29 cellular contexts compared by ENCODE assay signal in genomic region chr5:167652690-167653089, GRCh38.
DNase-seq lines count a peak whose midpoint lies in the region; ATAC-seq, FAIRE-seq and TF ChIP-seq lines count a peak whose summit lies in the region.
"Had no signal": no experiment of that assay in that cellular context is flagged by ENCODE, and none has a peak within 500 bp of the region (broad histone marks: within the 10 kb centered on the region; RNA-seq: fewer than 3 reads in every experiment).

No MANE protein-coding gene starts in this region.

- peak overlapping the region; percentile 0; the same call in 1 of the 2 replicates for H3K27ac Mint-ChIP-seq in HFFc6
- H3K27ac Mint-ChIP-seq: CD4-positive, alpha-beta T cell; immature natural killer cell; natural killer cell treated with Interleukin-12 subunit alpha and Interleukin-12 subunit beta and Interleukin-15 and Interleukin-18, amount 100 ng/mL, for 72 hours had no signal

- no peak overlapping the region for H3K4me3 Mint-ChIP-seq in HFFc6
- H3K4me3 Mint-ChIP-seq: CD4-positive, alpha-beta T cell; central memory CD8-positive, alpha-beta T cell; immature natural killer cell; natural killer cell treated with Interleukin-12 subunit alpha and Interleukin-12 subunit beta and Interleukin-15 and Interleukin-18, amount 100 ng/mL, for 72 hours had no signal

- no peaks in the 10 kb centered on the region for H3K9me3 Mint-ChIP-seq in HFFc6
- H3K9me3 Mint-ChIP-seq: CD4-positive, alpha-beta T cell had no signal

- H3K4me1 Mint-ChIP-seq in HFFc6 (ENCODE audit: low read depth) = peaks cover 27% of the 10 kb centered on the region
- H3K4me1 Mint-ChIP-seq: central memory CD8-positive, alpha-beta T cell; immature natural killer cell had no signal

- H3K4me1 ChIP-seq in foreskin keratinocyte = peaks cover 14% of the 10 kb centered on the region

- FAIRE-seq in urothelium cell line (lab: Jason Lieb, UNC) = no peak

- no peak for TF ChIP-seq CTCF in HFFc6 (IDR thresholded peaks at IDR 0.05)
- TF ChIP-seq CTCF in foreskin keratinocyte (conservative IDR thresholded peaks at IDR 0.05) = no peak

- no peak for DNase-seq in HFFc6
- peak; percentile 47 to 65 for DNase-seq in foreskin keratinocyte
- peak; percentile 37 for DNase-seq in urothelium cell line (ENCODE audit: low spot score)
- DNase-seq: activated CD4-positive, alpha-beta T cell treated with anti-CD3 and anti-CD28 coated beads, Interleukin-2, amount 50 U/mL, for 1 hour; activated naive CD4-positive, alpha-beta T cell treated with anti-CD3 and anti-CD28 coated beads, Interleukin-2, amount 50 U/mL, for 16 hours; CD4-positive, alpha-beta T cell; DMS153; GDM1; GOT3; hippocampal formation; immature natural killer cell; Karpas-422; left ventricle myocardium superior; NCI-H1694 treated with DMSO at 0.1 percent for 48 hours; NCI-H2171 treated with DMSO at 0.1 percent for 48 hours; NCI-H526; ovary; right cardiac atrium; RPMI8226; stimulated activated CD4-positive, alpha-beta T cell treated with anti-CD3 and anti-CD28 coated beads, Interleukin-12 subunit alpha, Interleukin-12 subunit beta, amount 100 ng/mL, for 4 hours; stimulated activated naive CD4-positive, alpha-beta T cell treated with Interleukin-2 at 50 U/mL for 16 hours; T-helper 9 cell had no signal

- H3K27me3 Mint-ChIP-seq in HFFc6 (ENCODE audit: insufficient read depth) = no peaks in the 10 kb centered on the region
- H3K27me3 Mint-ChIP-seq: CD4-positive, alpha-beta T cell; central memory CD8-positive, alpha-beta T cell; natural killer cell treated with Interleukin-12 subunit alpha and Interleukin-12 subunit beta and Interleukin-15 and Interleukin-18, amount 100 ng/mL, for 72 hours had no signal

- ATAC-seq in SK-N-SH treated with all-trans-retinoic acid at 6 μM for 48 hours (peak; percentile 58), foreskin keratinocyte (peak; percentile 54), HG02870 (IDR thresholded peaks at IDR 0.05; ENCODE audit: unreplicated experiment) (no peak), HG03025 (IDR thresholded peaks at IDR 0.05; ENCODE audit: low FRiP score, unreplicated experiment) (no peak), GM18867 (IDR thresholded peaks at IDR 0.05; ENCODE audit: unreplicated experiment) (no peak)
- ATAC-seq: left ventricle myocardium superior; natural killer cell treated with Interleukin-12 subunit alpha and Interleukin-12 subunit beta and Interleukin-15 and Interleukin-18, amount 100 ng/mL, for 72 hours; right cardiac atrium had no signal

- H3K27me3 ChIP-seq in foreskin keratinocyte = no peaks in the 10 kb centered on the region
- H3K27me3 ChIP-seq: ovary had no signal

- no peak overlapping the region for H3K27ac ChIP-seq in foreskin keratinocyte
- H3K27ac ChIP-seq: ovary, thoracic aorta had no signal

- peaks cover 4% of the 10 kb centered on the region; the same call in 1 of the 2 replicates for H3K36me3 Mint-ChIP-seq in HFFc6 (ENCODE audit: low read depth)
- H3K36me3 Mint-ChIP-seq: immature natural killer cell; natural killer cell treated with Interleukin-12 subunit alpha and Interleukin-12 subunit beta and Interleukin-15 and Interleukin-18, amount 100 ng/mL, for 72 hours had no signal

TF ChIP-seq in SK-N-SH treated with all-trans-retinoic acid at 6 μM for 48 hours, 23 proteins besides CTCF, POLR2A, EP300 and RAD21 (continues in another document):
- TF ChIP-seq TCF4 (CRISPR knock-in tag; IDR thresholded peaks at IDR 0.05; ENCODE audit: borderline replicate concordance) (no peak), PATZ1 (CRISPR knock-in tag; IDR thresholded peaks at IDR 0.05; ENCODE audit: borderline replicate concordance) (no peak), CREB5 (CRISPR knock-in tag; IDR thresholded peaks at IDR 0.05; ENCODE audit: low read depth) (no peak), GLIS3 (CRISPR knock-in tag; IDR thresholded peaks at IDR 0.05) (no peak), CSDC2 (CRISPR knock-in tag; IDR thresholded peaks at IDR 0.05) (no peak), RARB (CRISPR knock-in tag; IDR thresholded peaks at IDR 0.05) (no peak), ISL1 (CRISPR knock-in tag; IDR thresholded peaks at IDR 0.05) (no peak), BACH2 (CRISPR knock-in tag; IDR thresholded peaks at IDR 0.05; ENCODE audit: borderline replicate concordance) (no peak), CSRNP3 (CRISPR knock-in tag; IDR thresholded peaks at IDR 0.05) (no peak), ZFP30 (CRISPR knock-in tag; IDR thresholded peaks at IDR 0.05) (no peak), ZNF8 (CRISPR knock-in tag; IDR thresholded peaks at IDR 0.05) (no peak), TSHZ2 (CRISPR knock-in tag; IDR thresholded peaks at IDR 0.05) (no peak), ZC3H10 (CRISPR knock-in tag; IDR thresholded peaks at IDR 0.05) (no peak), OSR1 (CRISPR knock-in tag; IDR thresholded peaks at IDR 0.05) (no peak), POU6F1 (CRISPR knock-in tag; IDR thresholded peaks at IDR 0.05; ENCODE audit: borderline replicate concordance, low read depth) (no peak)

Comparison
In these comparisons a context has a peak if more than half of its experiments do, and no peak if none do; other contexts are left out.
1. ATAC-seq: peak in SK-N-SH treated with all-trans-retinoic acid at 6 μM for 48 hours (single experiment) and foreskin keratinocyte (single experiment); none in HG02870 (single experiment), HG03025 (single experiment) and GM18867 (single experiment).